Comparison of ENCODE assay signal across 1 cellular context in the genomic region with DNA sequence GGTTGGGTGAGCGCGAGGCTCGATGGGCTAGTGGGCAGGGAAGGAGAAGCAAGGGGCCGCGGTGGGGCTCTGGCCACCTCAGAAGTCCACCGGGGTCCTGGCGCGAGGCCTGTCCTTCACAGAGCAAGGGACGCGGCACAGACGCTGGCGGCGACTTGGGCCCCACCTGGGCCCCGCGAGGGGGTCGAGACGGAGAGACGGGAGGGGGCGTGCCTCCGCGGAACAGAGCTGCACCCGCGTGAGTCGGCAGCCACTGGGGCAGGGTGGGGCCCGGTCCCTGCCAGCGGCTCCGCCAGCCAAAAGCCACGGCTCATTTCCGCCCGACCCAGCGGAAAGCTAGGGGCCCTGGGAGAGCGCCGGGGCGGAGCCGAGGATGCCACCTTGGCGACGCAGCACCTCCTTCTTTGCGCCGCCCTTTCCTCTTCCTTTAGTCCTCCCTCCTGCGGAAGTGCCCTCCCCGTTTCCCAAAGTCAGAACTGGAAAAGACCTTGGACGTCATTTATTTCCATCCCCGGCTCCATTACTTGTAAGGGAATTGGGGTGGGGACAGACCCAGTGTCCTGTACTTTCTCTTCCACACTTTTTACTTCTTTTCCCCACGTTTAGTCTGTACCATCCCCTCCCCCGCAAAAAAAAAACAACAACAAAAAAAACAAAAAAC.
TF ChIP-seq lines count a peak whose summit lies in the region.

Gene CUL7, minus strand, starts transcription at position 307 of the 661 bp plus-strand sequence. CDS start 1,063 bp downstream, outside the sequence.

TF ChIP-seq in WTC11, 78 proteins besides CTCF, POLR2A, EP300 and RAD21 (continued from another document):
- no peak; the same call in 1 of the 2 replicates for TF ChIP-seq TP53 (CRISPR knock-in tag; IDR thresholded peaks at IDR 0.05)
- TF ChIP-seq ATF1 (CRISPR knock-in tag; IDR thresholded peaks at IDR 0.05), result 0 out of 2 replicates have a peak, but pooled peaks have one; percentile 30
- TF ChIP-seq MYBL2 (CRISPR knock-in tag; IDR thresholded peaks at IDR 0.05), result no peak
- no peak for TF ChIP-seq GRHL2 (CRISPR knock-in tag; IDR thresholded peaks at IDR 0.05; ENCODE audit: insufficient replicate concordance, severe bottlenecking)
- no peak for TF ChIP-seq ZNF423 (CRISPR knock-in tag; IDR thresholded peaks at IDR 0.05)
- no peak for TF ChIP-seq SOX15 (CRISPR knock-in tag; IDR thresholded peaks at IDR 0.05)
- no peak for TF ChIP-seq NR2C2 (CRISPR knock-in tag; IDR thresholded peaks at IDR 0.05)
- no peak for TF ChIP-seq ZNF121 (CRISPR knock-in tag; IDR thresholded peaks at IDR 0.05)
- peak; percentile 85 for TF ChIP-seq EMX1 (CRISPR knock-in tag; IDR thresholded peaks at IDR 0.05)
- no peak for TF ChIP-seq IRF1 (CRISPR knock-in tag; IDR thresholded peaks at IDR 0.05)
- TF ChIP-seq, protein P1, sequence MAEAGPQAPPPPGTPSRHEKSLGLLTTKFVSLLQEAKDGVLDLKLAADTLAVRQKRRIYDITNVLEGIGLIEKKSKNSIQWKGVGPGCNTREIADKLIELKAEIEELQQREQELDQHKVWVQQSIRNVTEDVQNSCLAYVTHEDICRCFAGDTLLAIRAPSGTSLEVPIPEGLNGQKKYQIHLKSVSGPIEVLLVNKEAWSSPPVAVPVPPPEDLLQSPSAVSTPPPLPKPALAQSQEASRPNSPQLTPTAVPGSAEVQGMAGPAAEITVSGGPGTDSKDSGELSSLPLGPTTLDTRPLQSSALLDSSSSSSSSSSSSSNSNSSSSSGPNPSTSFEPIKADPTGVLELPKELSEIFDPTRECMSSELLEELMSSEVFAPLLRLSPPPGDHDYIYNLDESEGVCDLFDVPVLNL (CRISPR knock-in tag; IDR thresholded peaks at IDR 0.05; ENCODE audit: borderline replicate concordance, low read depth), result no peak
- no peak for TF ChIP-seq ATF3 (CRISPR knock-in tag; conservative IDR thresholded peaks at IDR 0.05)
- no peak for TF ChIP-seq TEAD4 (CRISPR knock-in tag; IDR thresholded peaks at IDR 0.05)
- no peak for TF ChIP-seq FOXK1 (CRISPR knock-in tag; IDR thresholded peaks at IDR 0.05)
- TF ChIP-seq, protein P2, sequence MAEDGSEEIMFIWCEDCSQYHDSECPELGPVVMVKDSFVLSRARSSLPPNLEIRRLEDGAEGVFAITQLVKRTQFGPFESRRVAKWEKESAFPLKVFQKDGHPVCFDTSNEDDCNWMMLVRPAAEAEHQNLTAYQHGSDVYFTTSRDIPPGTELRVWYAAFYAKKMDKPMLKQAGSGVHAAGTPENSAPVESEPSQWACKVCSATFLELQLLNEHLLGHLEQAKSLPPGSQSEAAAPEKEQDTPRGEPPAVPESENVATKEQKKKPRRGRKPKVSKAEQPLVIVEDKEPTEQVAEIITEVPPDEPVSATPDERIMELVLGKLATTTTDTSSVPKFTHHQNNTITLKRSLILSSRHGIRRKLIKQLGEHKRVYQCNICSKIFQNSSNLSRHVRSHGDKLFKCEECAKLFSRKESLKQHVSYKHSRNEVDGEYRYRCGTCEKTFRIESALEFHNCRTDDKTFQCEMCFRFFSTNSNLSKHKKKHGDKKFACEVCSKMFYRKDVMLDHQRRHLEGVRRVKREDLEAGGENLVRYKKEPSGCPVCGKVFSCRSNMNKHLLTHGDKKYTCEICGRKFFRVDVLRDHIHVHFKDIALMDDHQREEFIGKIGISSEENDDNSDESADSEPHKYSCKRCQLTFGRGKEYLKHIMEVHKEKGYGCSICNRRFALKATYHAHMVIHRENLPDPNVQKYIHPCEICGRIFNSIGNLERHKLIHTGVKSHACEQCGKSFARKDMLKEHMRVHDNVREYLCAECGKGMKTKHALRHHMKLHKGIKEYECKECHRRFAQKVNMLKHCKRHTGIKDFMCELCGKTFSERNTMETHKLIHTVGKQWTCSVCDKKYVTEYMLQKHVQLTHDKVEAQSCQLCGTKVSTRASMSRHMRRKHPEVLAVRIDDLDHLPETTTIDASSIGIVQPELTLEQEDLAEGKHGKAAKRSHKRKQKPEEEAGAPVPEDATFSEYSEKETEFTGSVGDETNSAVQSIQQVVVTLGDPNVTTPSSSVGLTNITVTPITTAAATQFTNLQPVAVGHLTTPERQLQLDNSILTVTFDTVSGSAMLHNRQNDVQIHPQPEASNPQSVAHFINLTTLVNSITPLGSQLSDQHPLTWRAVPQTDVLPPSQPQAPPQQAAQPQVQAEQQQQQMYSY (CRISPR knock-in tag; IDR thresholded peaks at IDR 0.05), result peak; percentile 18; the same call in 1 of the 2 replicates
- no peak for TF ChIP-seq GTF2I (CRISPR knock-in tag; conservative IDR thresholded peaks at IDR 0.05)
- TF ChIP-seq NFATC4 (CRISPR knock-in tag; IDR thresholded peaks at IDR 0.05), result peak; percentile 94
- TF ChIP-seq IRF2 (CRISPR knock-in tag; IDR thresholded peaks at IDR 0.05; ENCODE audit: borderline replicate concordance, low read depth), result no peak
- TF ChIP-seq CBFB (CRISPR knock-in tag; IDR thresholded peaks at IDR 0.05; ENCODE audit: low read depth), result no peak
- no peak for TF ChIP-seq ATF2 (CRISPR knock-in tag; IDR thresholded peaks at IDR 0.05; ENCODE audit: borderline replicate concordance, low read depth)
- no peak for TF ChIP-seq ZNF232 (CRISPR knock-in tag; IDR thresholded peaks at IDR 0.05)
- TF ChIP-seq NFYB (CRISPR knock-in tag; conservative IDR thresholded peaks at IDR 0.05; ENCODE audit: low read depth), result no peak
- TF ChIP-seq ZNF138 (CRISPR knock-in tag; conservative IDR thresholded peaks at IDR 0.05), result no peak
- peak; percentile 88; the same call in 1 of the 2 replicates for TF ChIP-seq AFF4 (CRISPR knock-in tag; IDR thresholded peaks at IDR 0.05; ENCODE audit: borderline replicate concordance)
- peak; percentile 58; the same call in 1 of the 2 replicates for TF ChIP-seq E2F5 (CRISPR knock-in tag; IDR thresholded peaks at IDR 0.05)
- peak; percentile 74 for TF ChIP-seq SP1 (CRISPR knock-in tag; conservative IDR thresholded peaks at IDR 0.05)
- TF ChIP-seq CREB1 (CRISPR knock-in tag; IDR thresholded peaks at IDR 0.05), result 0 out of 2 replicates have a peak, but pooled peaks have one; percentile 45
- TF ChIP-seq STAT6 (CRISPR knock-in tag; conservative IDR thresholded peaks at IDR 0.05; ENCODE audit: low read depth), result no peak
- no peak for TF ChIP-seq SMAD3 (CRISPR knock-in tag; IDR thresholded peaks at IDR 0.05; ENCODE audit: borderline replicate concordance)
- TF ChIP-seq, protein P3, sequence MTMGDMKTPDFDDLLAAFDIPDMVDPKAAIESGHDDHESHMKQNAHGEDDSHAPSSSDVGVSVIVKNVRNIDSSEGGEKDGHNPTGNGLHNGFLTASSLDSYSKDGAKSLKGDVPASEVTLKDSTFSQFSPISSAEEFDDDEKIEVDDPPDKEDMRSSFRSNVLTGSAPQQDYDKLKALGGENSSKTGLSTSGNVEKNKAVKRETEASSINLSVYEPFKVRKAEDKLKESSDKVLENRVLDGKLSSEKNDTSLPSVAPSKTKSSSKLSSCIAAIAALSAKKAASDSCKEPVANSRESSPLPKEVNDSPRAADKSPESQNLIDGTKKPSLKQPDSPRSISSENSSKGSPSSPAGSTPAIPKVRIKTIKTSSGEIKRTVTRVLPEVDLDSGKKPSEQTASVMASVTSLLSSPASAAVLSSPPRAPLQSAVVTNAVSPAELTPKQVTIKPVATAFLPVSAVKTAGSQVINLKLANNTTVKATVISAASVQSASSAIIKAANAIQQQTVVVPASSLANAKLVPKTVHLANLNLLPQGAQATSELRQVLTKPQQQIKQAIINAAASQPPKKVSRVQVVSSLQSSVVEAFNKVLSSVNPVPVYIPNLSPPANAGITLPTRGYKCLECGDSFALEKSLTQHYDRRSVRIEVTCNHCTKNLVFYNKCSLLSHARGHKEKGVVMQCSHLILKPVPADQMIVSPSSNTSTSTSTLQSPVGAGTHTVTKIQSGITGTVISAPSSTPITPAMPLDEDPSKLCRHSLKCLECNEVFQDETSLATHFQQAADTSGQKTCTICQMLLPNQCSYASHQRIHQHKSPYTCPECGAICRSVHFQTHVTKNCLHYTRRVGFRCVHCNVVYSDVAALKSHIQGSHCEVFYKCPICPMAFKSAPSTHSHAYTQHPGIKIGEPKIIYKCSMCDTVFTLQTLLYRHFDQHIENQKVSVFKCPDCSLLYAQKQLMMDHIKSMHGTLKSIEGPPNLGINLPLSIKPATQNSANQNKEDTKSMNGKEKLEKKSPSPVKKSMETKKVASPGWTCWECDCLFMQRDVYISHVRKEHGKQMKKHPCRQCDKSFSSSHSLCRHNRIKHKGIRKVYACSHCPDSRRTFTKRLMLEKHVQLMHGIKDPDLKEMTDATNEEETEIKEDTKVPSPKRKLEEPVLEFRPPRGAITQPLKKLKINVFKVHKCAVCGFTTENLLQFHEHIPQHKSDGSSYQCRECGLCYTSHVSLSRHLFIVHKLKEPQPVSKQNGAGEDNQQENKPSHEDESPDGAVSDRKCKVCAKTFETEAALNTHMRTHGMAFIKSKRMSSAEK (CRISPR knock-in tag; IDR thresholded peaks at IDR 0.05; ENCODE audit: borderline replicate concordance), result peak; percentile 95
- TF ChIP-seq FOXP1 (CRISPR knock-in tag; IDR thresholded peaks at IDR 0.05; ENCODE audit: borderline replicate concordance), result peak; percentile 77
- TF ChIP-seq, protein P4, sequence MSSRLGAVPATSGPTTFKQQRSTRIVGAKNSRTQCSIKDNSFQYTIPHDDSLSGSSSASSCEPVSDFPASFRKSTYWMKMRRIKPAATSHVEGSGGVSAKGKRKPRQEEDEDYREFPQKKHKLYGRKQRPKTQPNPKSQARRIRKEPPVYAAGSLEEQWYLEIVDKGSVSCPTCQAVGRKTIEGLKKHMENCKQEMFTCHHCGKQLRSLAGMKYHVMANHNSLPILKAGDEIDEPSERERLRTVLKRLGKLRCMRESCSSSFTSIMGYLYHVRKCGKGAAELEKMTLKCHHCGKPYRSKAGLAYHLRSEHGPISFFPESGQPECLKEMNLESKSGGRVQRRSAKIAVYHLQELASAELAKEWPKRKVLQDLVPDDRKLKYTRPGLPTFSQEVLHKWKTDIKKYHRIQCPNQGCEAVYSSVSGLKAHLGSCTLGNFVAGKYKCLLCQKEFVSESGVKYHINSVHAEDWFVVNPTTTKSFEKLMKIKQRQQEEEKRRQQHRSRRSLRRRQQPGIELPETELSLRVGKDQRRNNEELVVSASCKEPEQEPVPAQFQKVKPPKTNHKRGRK (CRISPR knock-in tag; IDR thresholded peaks at IDR 0.05; ENCODE audit: borderline replicate concordance), result no peak
